Comparison of ENCODE assay signal across 1 cellular context in the genomic region with DNA sequence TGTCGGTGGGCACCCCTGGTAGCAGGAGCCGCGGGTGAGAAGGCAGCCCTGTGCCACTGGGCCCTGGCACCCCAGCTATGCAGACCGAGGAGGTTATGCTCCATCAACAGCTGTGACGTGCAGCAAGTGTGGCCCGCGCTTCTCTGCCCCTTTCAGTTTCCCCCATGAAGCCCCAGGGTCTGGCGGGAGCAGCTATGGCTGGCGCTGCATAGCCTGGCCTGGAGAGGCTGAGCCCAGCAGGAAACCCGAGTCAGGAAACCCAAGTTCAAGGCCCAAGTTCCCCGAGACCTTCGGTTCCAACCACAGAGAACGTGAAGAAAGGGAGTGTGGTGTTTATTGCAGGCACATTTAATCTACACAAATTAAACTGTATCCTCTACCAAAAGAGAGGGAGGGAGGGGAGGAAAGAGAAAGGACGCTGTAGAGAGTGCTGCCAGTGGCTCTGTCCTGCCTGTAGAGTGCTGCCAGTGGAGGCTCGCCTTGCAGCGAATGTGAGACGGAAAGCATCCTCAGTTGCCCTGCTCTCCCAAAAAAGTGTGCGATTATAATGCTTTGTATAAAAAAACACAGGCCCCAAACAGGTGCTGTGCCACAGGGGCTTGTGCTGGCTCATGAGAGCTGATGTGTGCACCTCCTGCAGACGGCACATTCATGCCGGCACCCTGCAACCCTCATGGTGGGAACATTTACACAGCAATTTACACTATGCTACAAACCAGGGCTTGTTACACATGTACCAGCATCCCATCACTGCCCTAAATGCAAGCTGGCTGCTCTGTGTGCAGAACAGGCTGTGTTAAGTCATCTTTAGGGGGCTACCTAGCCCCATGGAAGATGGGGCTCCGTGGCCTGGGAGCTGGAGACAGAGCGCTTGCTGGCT.
TF ChIP-seq lines count a peak whose summit lies in the region.

No MANE protein-coding gene starts in this region.

TF ChIP-seq in IMR-90, 13 proteins besides CTCF, POLR2A, EP300 and RAD21 (continued from another document):
- TF ChIP-seq ELK1 (IDR thresholded peaks at IDR 0.05; ENCODE audit: borderline replicate concordance, low read depth, low read length) (no peak), MAZ (IDR thresholded peaks at IDR 0.05; ENCODE audit: borderline replicate concordance, low read depth, low read length) (no peak), NFE2L2 (IDR thresholded peaks at IDR 0.05; ENCODE audit: low read depth, low read length) (no peak), RCOR1 (IDR thresholded peaks at IDR 0.05; ENCODE audit: insufficient replicate concordance, low read length) (no peak), SMC3 (IDR thresholded peaks at IDR 0.05; ENCODE audit: low read depth, low read length) (no peak)
- TF ChIP-seq, protein P1, sequence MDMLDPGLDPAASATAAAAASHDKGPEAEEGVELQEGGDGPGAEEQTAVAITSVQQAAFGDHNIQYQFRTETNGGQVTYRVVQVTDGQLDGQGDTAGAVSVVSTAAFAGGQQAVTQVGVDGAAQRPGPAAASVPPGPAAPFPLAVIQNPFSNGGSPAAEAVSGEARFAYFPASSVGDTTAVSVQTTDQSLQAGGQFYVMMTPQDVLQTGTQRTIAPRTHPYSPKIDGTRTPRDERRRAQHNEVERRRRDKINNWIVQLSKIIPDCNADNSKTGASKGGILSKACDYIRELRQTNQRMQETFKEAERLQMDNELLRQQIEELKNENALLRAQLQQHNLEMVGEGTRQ (IDR thresholded peaks at IDR 0.05; ENCODE audit: low read depth, low read length), result no peak
